In the genomic region with DNA sequence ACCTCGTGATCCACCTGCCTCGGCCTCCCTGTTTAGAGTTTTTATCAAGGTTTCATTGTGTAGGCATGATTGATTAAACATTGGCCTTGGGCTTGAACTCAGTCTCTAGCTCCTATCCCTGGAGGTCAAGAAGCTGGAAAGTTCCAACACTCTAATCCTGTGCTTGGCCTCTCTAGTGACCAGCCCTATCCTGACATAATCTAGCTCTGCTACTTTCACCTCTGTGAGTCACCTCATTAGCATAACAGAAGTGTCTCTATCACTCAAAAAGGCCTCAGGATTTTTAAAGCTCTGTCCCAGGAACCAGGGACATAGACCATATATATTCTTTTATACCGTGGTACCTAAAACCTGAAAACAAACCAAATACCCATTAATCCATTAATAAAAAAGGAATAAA, we compare ENCODE assay signal across 25 cellular contexts.
DNase-seq lines count a peak whose midpoint lies in the region; ATAC-seq and TF ChIP-seq lines count a peak whose summit lies in the region.
"Had no signal": no experiment of that assay in that cellular context is flagged by ENCODE, and none has a peak within 500 bp of the region (broad histone marks: within the 10 kb centered on the region; RNA-seq: fewer than 3 reads in every experiment).

No MANE protein-coding gene starts in this region.

- H3K4me1 ChIP-seq in foreskin keratinocyte, result no peaks in the 10 kb centered on the region

- peak; percentile 13 for DNase-seq in H7
- peak; percentile 3 for DNase-seq in M059J (ENCODE audit: low read depth)
- no peak for DNase-seq in foreskin keratinocyte
- DNase-seq in iPS-NIHi11 (ENCODE audit: low spot score), result peak; percentile 21
- no peak for DNase-seq in NCI-H524 (lab: John Stamatoyannopoulos, UW)
- DNase-seq in NAMALWA (ENCODE audit: low spot score), result no peak
- no peak for DNase-seq in Right ventricle myocardium superior
- no peak for DNase-seq in lower leg skin (ENCODE audit: low spot score in 2 of 2)
- DNase-seq: C1 segment of cervical spinal cord; CD8-positive, alpha-beta T cell; DMS 273 treated with DMSO at 0.1 percent for 48 hours; DND-41; Karpas-422; MV-4-11; NCI-H1105 treated with DMSO at 0.1 percent for 48 hours; NCI-H146; NCI-H2029; NCI-H446 treated with DMSO at 0.1 percent for 48 hours; NCI-H526 treated with DMSO at 0.1 percent for 48 hours; SIG-M5 had no signal

- TF ChIP-seq CTCF in foreskin keratinocyte (conservative IDR thresholded peaks at IDR 0.05) (no peak), lower leg skin (IDR thresholded peaks at IDR 0.05) (no peak)

- H3K36me3 ChIP-seq in H7 (replicated peaks; ENCODE audit: control insufficient read depth, insufficient read depth, low read length), result no peaks in the 10 kb centered on the region

- intact Hi-C loops in Right ventricle myocardium superior (cut with DNase I), result no loop called here
- intact Hi-C loops in lower leg skin (cut with DNase I; ENCODE audit: low total_unique reads), result no loop called here

- no peak overlapping the region for H3K27ac ChIP-seq in foreskin keratinocyte
- H3K27ac ChIP-seq: HL-60, RWPE1, SK-N-MC had no signal

- 91 to 93% methylated on average over 3 of the region's 3 CpGs for WGBS in lower leg skin, 2 donors

- ATAC-seq in foreskin keratinocyte, result peak; percentile 51
- no peak for ATAC-seq in Right ventricle myocardium superior (ENCODE audit: poor library complexity)
- ATAC-seq: CD8-positive, alpha-beta T cell; HCT116; Panc1 had no signal

- H3K27me3 ChIP-seq in H7 (ENCODE audit: control insufficient read depth, insufficient read depth, low read length) (no peaks in the 10 kb centered on the region), foreskin keratinocyte (no peaks in the 10 kb centered on the region)

- no peak for TF ChIP-seq POLR2A in lower leg skin (IDR thresholded peaks at IDR 0.05)

- no peak overlapping the region for H3K4me3 ChIP-seq in H7 (ENCODE audit: insufficient read depth, low read depth, low read length)
- H3K4me3 ChIP-seq in lower leg skin (ENCODE audit: low read depth, poor library complexity, severe bottlenecking), result no peak overlapping the region
- H3K4me3 ChIP-seq: SK-N-MC had no signal

Comparison
In these comparisons a context has a peak if more than half of its experiments do, and no peak if none do; other contexts are left out.
1. DNase-seq: peak in H7 (single experiment), M059J (single experiment) and iPS-NIHi11 (single experiment); none in foreskin keratinocyte (0 of 2), NCI-H524 (0 of 2), NAMALWA (single experiment), Right ventricle myocardium superior (single experiment) and lower leg skin (0 of 2).